8 cellular contexts compared by ENCODE assay signal in the genomic region with DNA sequence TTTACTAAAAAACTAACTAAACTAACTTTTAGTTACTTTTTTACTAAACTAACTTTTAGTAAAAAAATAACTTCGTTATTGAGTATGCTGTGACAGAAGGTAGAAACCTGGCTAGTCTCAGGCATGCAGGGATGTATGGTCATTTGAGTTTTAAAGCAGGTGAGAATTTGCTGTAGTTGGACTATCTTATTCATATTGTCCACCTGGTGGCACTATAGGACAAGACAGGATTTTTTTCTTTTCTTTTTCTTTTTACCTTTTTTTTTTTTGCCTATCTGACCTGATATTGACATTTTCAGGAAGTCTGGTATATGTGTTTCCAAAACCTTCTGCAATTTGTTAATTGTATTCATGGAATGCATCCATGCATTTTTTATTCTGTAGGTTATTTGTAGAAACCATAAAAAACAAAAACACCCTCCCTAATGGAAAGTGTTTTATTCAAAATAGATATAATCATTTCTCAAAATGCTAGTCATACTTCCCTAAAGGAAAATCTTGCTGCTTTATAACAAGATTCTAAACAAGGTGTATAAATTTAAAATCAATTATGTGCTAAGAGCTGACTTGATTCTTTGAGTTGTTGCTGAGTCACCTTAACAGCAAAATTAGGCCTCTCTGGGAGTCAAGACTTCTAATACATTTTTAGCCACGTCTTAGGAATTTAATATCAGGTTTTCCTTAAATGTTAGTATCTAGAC.
A peak's percentile ranks its signal among the peaks of the same experiment; 100 is the strongest.
DNase-seq lines count a peak whose midpoint lies in the region; ATAC-seq, FAIRE-seq and TF ChIP-seq lines count a peak whose summit lies in the region.

No MANE protein-coding gene starts in this region.

- intact Hi-C loops in activated CD4-positive, alpha-beta memory T cell treated with anti-CD3 and anti-CD28 coated beads for 36 hours (cut with micrococcal nuclease) = loop anchor here (1.0 kb wide), 1 partner anchor 167 kb away; no protein-coding TSS in a partner anchor

- H3K36me3 Mint-ChIP-seq in HFFc6 (ENCODE audit: low read depth) = no peaks in the 10 kb centered on the region
- no peaks in the 10 kb centered on the region for H3K36me3 Mint-ChIP-seq in endodermal cell (ENCODE audit: low read depth)
- H3K36me3 Mint-ChIP-seq in activated CD4-positive, alpha-beta memory T cell treated with anti-CD3 and anti-CD28 coated beads for 36 hours = no peaks in the 10 kb centered on the region

- H3K4me3 ChIP-seq in endodermal cell (ENCODE audit: low read length) = no peak overlapping the region
- H3K4me3 ChIP-seq in small intestine (ENCODE audit: low read depth in 1 of 2, low read length in 2 of 2) = no peak overlapping the region

- no peak for ATAC-seq in HG02678 (IDR thresholded peaks at IDR 0.05; ENCODE audit: unreplicated experiment)

- TF ChIP-seq CTCF in HFFc6 (IDR thresholded peaks at IDR 0.05) (peak; percentile 76), endodermal cell (conservative IDR thresholded peaks at IDR 0.05) (peak; percentile 85)

- H3K27ac ChIP-seq in endodermal cell (ENCODE audit: low read depth, low read length) (no peak overlapping the region), small intestine (ENCODE audit: low read depth in 1 of 2, low read length in 1 of 2) (no peak overlapping the region)

- H3K9me3 Mint-ChIP-seq in HFFc6 (no peaks in the 10 kb centered on the region), endodermal cell (no peaks in the 10 kb centered on the region)
- no peaks in the 10 kb centered on the region for H3K9me3 Mint-ChIP-seq in activated CD4-positive, alpha-beta memory T cell treated with anti-CD3 and anti-CD28 coated beads for 36 hours

- CTCF ChIA-PET in activated CD4-positive, alpha-beta memory T cell treated with anti-CD3 and anti-CD28 coated beads for 36 hours (lab: Charles Lee) = no interaction called here

- H3K36me3 ChIP-seq in endodermal cell (ENCODE audit: control insufficient read depth, insufficient read depth, low read length) (no peaks in the 10 kb centered on the region), small intestine (ENCODE audit: control insufficient read depth in 2 of 2, insufficient read depth in 2 of 2, low read length in 2 of 2) (no peaks in the 10 kb centered on the region)

- H3K4me1 Mint-ChIP-seq in HFFc6 (ENCODE audit: low read depth) (no peaks in the 10 kb centered on the region), endodermal cell (no peaks in the 10 kb centered on the region)
- H3K4me1 Mint-ChIP-seq in activated CD4-positive, alpha-beta memory T cell treated with anti-CD3 and anti-CD28 coated beads for 36 hours (ENCODE audit: low read depth) = no peaks in the 10 kb centered on the region

- no peak for FAIRE-seq in small intestine (lab: Jason Lieb, UNC)

- H3K27ac Mint-ChIP-seq in HFFc6 (no peak overlapping the region), endodermal cell (no peak overlapping the region)
- H3K27ac Mint-ChIP-seq in activated CD4-positive, alpha-beta memory T cell treated with anti-CD3 and anti-CD28 coated beads for 36 hours = no peak overlapping the region

- WGBS in endodermal cell (ENCODE audit: insufficient coverage in 1 of 2, insufficient read length in 1 of 2), 2 experiments = 57% methylated on average over 2 of the region's 2 CpGs; no CpG with 5 or more reads in 1 of the 2 experiments
- WGBS in small intestine, 3 donors = 12 to 27% (median 16%) methylated on average over 2 of the region's 2 CpGs

- H3K4me1 ChIP-seq in endodermal cell (ENCODE audit: control insufficient read depth, insufficient read depth, low read length) (no peaks in the 10 kb centered on the region), small intestine (ENCODE audit: control insufficient read depth in 2 of 2, insufficient read depth in 1 of 2, low read depth in 1 of 2, low read length in 1 of 2) (no peaks in the 10 kb centered on the region)

- H3K27me3 ChIP-seq in endodermal cell (ENCODE audit: control insufficient read depth, insufficient read depth, low read length, poor library complexity, severe bottlenecking) (no peaks in the 10 kb centered on the region), small intestine (ENCODE audit: control insufficient read depth in 2 of 2, insufficient read depth in 2 of 2, low read length in 2 of 2) (no peaks in the 10 kb centered on the region)

- POLR2A ChIA-PET in activated CD4-positive, alpha-beta memory T cell treated with anti-CD3 and anti-CD28 coated beads for 36 hours (lab: Charles Lee) = no interaction called here

- peaks cover 2% of the 10 kb centered on the region for H3K27me3 Mint-ChIP-seq in HFFc6 (ENCODE audit: insufficient read depth)
- no peaks in the 10 kb centered on the region for H3K27me3 Mint-ChIP-seq in endodermal cell (ENCODE audit: insufficient read depth)
- no peaks in the 10 kb centered on the region for H3K27me3 Mint-ChIP-seq in activated CD4-positive, alpha-beta memory T cell treated with anti-CD3 and anti-CD28 coated beads for 36 hours

- H3K9ac ChIP-seq in endodermal cell (ENCODE audit: extremely low read depth, low read length, poor library complexity, severe bottlenecking) = no peak overlapping the region

- H3K4me3 Mint-ChIP-seq in HFFc6 (no peak overlapping the region), endodermal cell (no peak overlapping the region)
- no peak overlapping the region for H3K4me3 Mint-ChIP-seq in activated CD4-positive, alpha-beta memory T cell treated with anti-CD3 and anti-CD28 coated beads for 36 hours

- peak; percentile 1 for DNase-seq in DMS114 treated with DMSO at 0.1 percent for 48 hours (lab: John Stamatoyannopoulos, UW; ENCODE audit: unreplicated experiment)
- peak; percentile 3 for DNase-seq in HFFc6
- DNase-seq in NCI-H446 (lab: John Stamatoyannopoulos, UW) = peak; percentile 55 to 71
- DNase-seq in endodermal cell = no peak
- DNase-seq in small intestine = peak; percentile 7
- no peak for DNase-seq in activated CD4-positive, CD25-positive, alpha-beta regulatory T cell treated with anti-CD3 and anti-CD28 coated beads, Interleukin-2, amount 50 U/mL, for 72 hours
- DNase-seq in activated CD4-positive, alpha-beta memory T cell treated with anti-CD3 and anti-CD28 coated beads for 36 hours = no peak

- H3K9me3 ChIP-seq in endodermal cell (ENCODE audit: control insufficient read depth, low read length) (no peaks in the 10 kb centered on the region), small intestine (ENCODE audit: control insufficient read depth, low read depth) (no peaks in the 10 kb centered on the region)

Comparison
In these comparisons a context has a peak if more than half of its experiments do, and no peak if none do; other contexts are left out.
1. DNase-seq: peak in DMS114 treated with DMSO at 0.1 percent for 48 hours (single experiment), HFFc6 (single experiment), NCI-H446 (2 of 2) and small intestine (single experiment); none in endodermal cell (single experiment), activated CD4-positive, CD25-positive, alpha-beta regulatory T cell treated with anti-CD3 and anti-CD28 coated beads, Interleukin-2, amount 50 U/mL, for 72 hours (single experiment) and activated CD4-positive, alpha-beta memory T cell treated with anti-CD3 and anti-CD28 coated beads for 36 hours (single experiment).